ENCODE assay signal across 22 cellular contexts in genomic region chr1:240998441-240999015, GRCh38.
"Had no signal": no experiment of that assay in that cellular context is flagged by ENCODE, and none has a peak within 500 bp of the region (broad histone marks: within the 10 kb centered on the region; RNA-seq: fewer than 3 reads in every experiment).

No MANE protein-coding gene starts in this region.

- H3K27ac Mint-ChIP-seq: activated B cell treated with CpG ODN at 0.5 μM for 24 hours; activated CD8-positive, alpha-beta T cell treated with anti-CD3 and anti-CD28 coated beads for 36 hours; activated naive CD4-positive, alpha-beta T cell treated with anti-CD3 and anti-CD28 coated beads, Interleukin-2, amount 50 U/mL, for 72 hours; stimulated activated naive B cell treated with anti-CD40 and anti-IgM and Interleukin-4, amounts not matched to agents 10 μg/mL and 1 μg/mL and 100 μg/mL, for 72 hours; T-helper 2 cell treated with Interferon-gamma antibody and Interleukin-4, amounts not matched to agents 5 μg/mL and 100 μg/mL, for 36 hours had no signal

- H3K27me3 Mint-ChIP-seq: activated B cell treated with CpG ODN at 0.5 μM for 24 hours; activated CD8-positive, alpha-beta T cell treated with anti-CD3 and anti-CD28 coated beads for 36 hours; stimulated activated naive B cell treated with anti-CD40 and anti-IgM and Interleukin-4, amounts not matched to agents 10 μg/mL and 1 μg/mL and 100 μg/mL, for 72 hours had no signal

- H3K36me3 Mint-ChIP-seq: activated naive CD4-positive, alpha-beta T cell treated with anti-CD3 and anti-CD28 coated beads, Interleukin-2, amount 50 U/mL, for 72 hours; stimulated activated naive B cell treated with anti-CD40 and anti-IgM and Interleukin-4, amounts not matched to agents 10 μg/mL and 1 μg/mL and 100 μg/mL, for 72 hours had no signal

- DNase-seq: activated B cell treated with CpG ODN at 0.5 μM for 24 hours; activated CD4-positive, alpha-beta T cell treated with anti-CD3 and anti-CD28 coated beads for 48 hours; activated CD8-positive, alpha-beta memory T cell treated with anti-CD3 and anti-CD28 coated beads, Interleukin-2, amount 50 U/mL, for 4 hours; activated CD8-positive, alpha-beta T cell treated with anti-CD3 and anti-CD28 coated beads for 36 hours; activated effector memory CD4-positive, alpha-beta T cell treated with anti-CD3 and anti-CD28 coated beads, Interleukin-2, amount 50 U/mL, for 16 hours; activated T-cell treated with anti-CD3 and anti-CD28 coated beads, Interleukin-2, amount 50 U/mL, for 48 hours; body of pancreas; central memory CD4-positive, alpha-beta T cell; cortex of kidney; effector CD4-positive, alpha-beta T cell; esophagus squamous epithelium; hypothalamus; kidney; retina; stimulated activated CD4-positive, alpha-beta T cell treated with anti-CD3 and anti-CD28 coated beads, Interleukin-15, amount 100 ng/mL, for 24 hours; stimulated activated CD4-positive, alpha-beta T cell treated with anti-CD3 and anti-CD28 coated beads, Interleukin-4, amount 100 ng/mL, for 1 hour; stimulated activated naive B cell treated with anti-CD40 and anti-IgM and Interleukin-4, amounts not matched to agents 10 μg/mL and 1 μg/mL and 100 μg/mL, for 72 hours; thyroid gland; uterus had no signal

- H3K9me3 Mint-ChIP-seq: stimulated activated naive B cell treated with anti-CD40 and anti-IgM and Interleukin-4, amounts not matched to agents 10 μg/mL and 1 μg/mL and 100 μg/mL, for 72 hours had no signal

- H3K27ac ChIP-seq: body of pancreas, esophagus squamous epithelium, parathyroid adenoma, thyroid gland, uterus had no signal

- H3K27me3 ChIP-seq: body of pancreas, esophagus squamous epithelium, thyroid gland, uterus had no signal

- H3K4me1 Mint-ChIP-seq: activated B cell treated with CpG ODN at 0.5 μM for 24 hours; stimulated activated naive B cell treated with anti-CD40 and anti-IgM and Interleukin-4, amounts not matched to agents 10 μg/mL and 1 μg/mL and 100 μg/mL, for 72 hours had no signal

- ATAC-seq: activated CD8-positive, alpha-beta T cell treated with anti-CD3 and anti-CD28 coated beads for 36 hours; activated naive CD4-positive, alpha-beta T cell treated with anti-CD3 and anti-CD28 coated beads, Interleukin-2, amount 50 U/mL, for 72 hours; body of pancreas; stimulated activated naive B cell treated with anti-CD40 and anti-IgM and Interleukin-4, amounts not matched to agents 10 μg/mL and 1 μg/mL and 100 μg/mL, for 72 hours had no signal

- H3K9ac ChIP-seq: parathyroid adenoma had no signal

- H3K4me3 Mint-ChIP-seq: activated B cell treated with CpG ODN at 0.5 μM for 24 hours; activated CD8-positive, alpha-beta T cell treated with anti-CD3 and anti-CD28 coated beads for 36 hours; stimulated activated naive B cell treated with anti-CD40 and anti-IgM and Interleukin-4, amounts not matched to agents 10 μg/mL and 1 μg/mL and 100 μg/mL, for 72 hours; T-helper 2 cell treated with Interferon-gamma antibody and Interleukin-4, amounts not matched to agents 5 μg/mL and 100 μg/mL, for 36 hours had no signal

- H3K36me3 ChIP-seq: esophagus squamous epithelium, thyroid gland, uterus had no signal

- H3K4me1 ChIP-seq: body of pancreas, esophagus squamous epithelium, parathyroid adenoma, thyroid gland, uterus had no signal

- H3K4me3 ChIP-seq: body of pancreas, esophagus squamous epithelium, thyroid gland, uterus had no signal

- H3K9me3 ChIP-seq: body of pancreas, esophagus squamous epithelium, thyroid gland, uterus had no signal
